12 cellular contexts compared by ENCODE assay signal in the genomic region with DNA sequence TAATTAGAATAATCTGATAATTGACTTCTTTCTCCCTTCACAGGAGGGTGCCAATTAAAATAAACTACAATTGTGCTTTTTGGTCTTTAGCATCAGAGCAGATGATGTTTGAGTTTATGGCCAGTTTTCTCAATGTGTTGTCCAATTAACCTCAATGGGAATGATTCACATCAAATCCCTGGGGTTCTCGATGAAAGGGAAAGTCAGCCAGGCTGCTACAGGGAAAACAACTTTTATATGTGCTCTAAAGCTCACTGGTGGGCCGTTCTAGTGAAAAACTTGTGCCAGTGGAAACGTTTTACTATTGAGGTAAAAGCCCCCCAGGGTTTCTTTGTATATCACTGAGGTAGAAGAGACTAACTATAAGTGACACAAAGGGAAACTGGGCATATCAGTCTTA.
"Had no signal": no experiment of that assay in that cellular context is flagged by ENCODE, and none has a peak within 500 bp of the region (broad histone marks: within the 10 kb centered on the region; RNA-seq: fewer than 3 reads in every experiment).

No MANE protein-coding gene starts in this region.

- H3K4me1 Mint-ChIP-seq: activated naive CD8-positive, alpha-beta T cell treated with anti-CD3 and anti-CD28 coated beads, Interleukin-2, amount 50 U/mL, for 24 hours; nephron progenitor cell; stimulated activated naive CD8-positive, alpha-beta T cell treated with anti-CD3 and anti-CD28 coated beads, Interleukin-15, amount 100 ng/mL, for 72 hours had no signal

- H3K27me3 ChIP-seq: gastrocnemius medialis, heart left ventricle, spleen, testis, upper lobe of left lung had no signal

- H3K27ac ChIP-seq: gastrocnemius medialis, heart left ventricle, spleen, testis, upper lobe of left lung had no signal

- H3K4me3 ChIP-seq: gastrocnemius medialis, heart left ventricle, spleen, testis, upper lobe of left lung had no signal

- H3K27ac Mint-ChIP-seq: activated naive CD8-positive, alpha-beta T cell treated with anti-CD3 and anti-CD28 coated beads, Interleukin-2, amount 50 U/mL, for 24 hours; activated T-helper 1 cell treated with anti-CD3 and anti-CD28 coated beads, Interleukin-12 subunit alpha, Interleukin-12 subunit beta, Interleukin-2, Interleukin-4 antibody, amounts not matched to agents 30 ng/mL and 10 ng/mL and 1 ng/mL, durations not matched to agents 14 hours and 24 hours and 36 hours; nephron progenitor cell; stimulated activated naive CD8-positive, alpha-beta T cell treated with anti-CD3 and anti-CD28 coated beads, Interleukin-15, amount 100 ng/mL, for 72 hours had no signal

- H3K4me1 ChIP-seq: gastrocnemius medialis, heart left ventricle, spleen, testis, upper lobe of left lung had no signal

- H3K27me3 Mint-ChIP-seq: activated naive CD8-positive, alpha-beta T cell treated with anti-CD3 and anti-CD28 coated beads, Interleukin-2, amount 50 U/mL, for 24 hours; stimulated activated naive CD8-positive, alpha-beta T cell treated with anti-CD3 and anti-CD28 coated beads, Interleukin-15, amount 100 ng/mL, for 72 hours had no signal

- H3K9me3 ChIP-seq: gastrocnemius medialis, heart left ventricle, spleen, testis, upper lobe of left lung had no signal

- H3K36me3 ChIP-seq: gastrocnemius medialis, heart left ventricle, spleen, upper lobe of left lung had no signal

- ATAC-seq: activated naive CD8-positive, alpha-beta T cell treated with anti-CD3 and anti-CD28 coated beads, Interleukin-2, amount 50 U/mL, for 24 hours; gastrocnemius medialis; heart left ventricle; sciatic nerve; stimulated activated naive CD8-positive, alpha-beta T cell treated with anti-CD3 and anti-CD28 coated beads, Interleukin-15, amount 100 ng/mL, for 72 hours had no signal

- H3K4me3 Mint-ChIP-seq: activated naive CD8-positive, alpha-beta T cell treated with anti-CD3 and anti-CD28 coated beads, Interleukin-2, amount 50 U/mL, for 24 hours; activated T-helper 1 cell treated with anti-CD3 and anti-CD28 coated beads, Interleukin-12 subunit alpha, Interleukin-12 subunit beta, Interleukin-2, Interleukin-4 antibody, amounts not matched to agents 30 ng/mL and 10 ng/mL and 1 ng/mL, durations not matched to agents 14 hours and 24 hours and 36 hours; nephron progenitor cell; stimulated activated naive CD8-positive, alpha-beta T cell treated with anti-CD3 and anti-CD28 coated beads, Interleukin-15, amount 100 ng/mL, for 72 hours had no signal

- DNase-seq: activated CD4-positive, alpha-beta T cell treated with anti-CD3 and anti-CD28 coated beads, Interleukin-2, amount 50 U/mL, for 1 hour; activated naive CD8-positive, alpha-beta T cell treated with anti-CD3 and anti-CD28 coated beads, Interleukin-2, amount 50 U/mL, for 24 hours; aorta; gastrocnemius medialis; heart left ventricle; nephron progenitor cell; spleen; stimulated activated naive CD8-positive, alpha-beta T cell treated with anti-CD3 and anti-CD28 coated beads, Interleukin-15, amount 100 ng/mL, for 72 hours; testis; upper lobe of left lung had no signal

- H3K9me3 Mint-ChIP-seq: activated T-helper 1 cell treated with anti-CD3 and anti-CD28 coated beads, Interleukin-12 subunit alpha, Interleukin-12 subunit beta, Interleukin-2, Interleukin-4 antibody, amounts not matched to agents 30 ng/mL and 10 ng/mL and 1 ng/mL, durations not matched to agents 14 hours and 24 hours and 36 hours; nephron progenitor cell; stimulated activated naive CD8-positive, alpha-beta T cell treated with anti-CD3 and anti-CD28 coated beads, Interleukin-15, amount 100 ng/mL, for 72 hours had no signal
